Comparison of ENCODE assay signal across 32 cellular contexts in genomic region chr7:29818308-29818707, GRCh38. TPM values are rescaled to one million over a fixed set of nuclear protein-coding genes. Genes with fewer than 3 reads are reported as not detected.
"Had no signal": no experiment of that assay in that cellular context is flagged by ENCODE, and none has a peak within 500 bp of the region (broad histone marks: within the 10 kb centered on the region; RNA-seq: fewer than 3 reads in every experiment).

No MANE protein-coding gene starts in this region.

- ATAC-seq: activated CD4-positive, CD25-positive, alpha-beta regulatory T cell treated with anti-CD3 and anti-CD28 coated beads, Interleukin-2, amount 50 U/mL, for 24 hours; activated CD8-positive, alpha-beta memory T cell treated with anti-CD3 and anti-CD28 coated beads, Interleukin-2, amount 10 ng/mL, durations not matched to agents 7 days and 5 days; activated CD8-positive, alpha-beta T cell treated with anti-CD3 and anti-CD28 coated beads, Interleukin-2, amount 10 ng/mL, durations not matched to agents 7 days and 5 days; activated naive CD4-positive, alpha-beta T cell treated with anti-CD3 and anti-CD28 coated beads, Interleukin-2, amount 50 U/mL, for 72 hours; activated T-cell treated with anti-CD3 and anti-CD28 coated beads, Interleukin-2, amount 50 U/mL, for 72 hours; esophagus mucosa; foreskin keratinocyte; gastrocnemius medialis had no signal

- H3K27ac Mint-ChIP-seq: activated B cell treated with CpG ODN at 0.5 μM for 24 hours; activated CD4-positive, alpha-beta memory T cell treated with anti-CD3 and anti-CD28 coated beads for 36 hours; activated CD4-positive, alpha-beta T cell treated with anti-CD3 and anti-CD28 coated beads, Interleukin-2, amount 10 ng/mL, durations not matched to agents 24 days and 14 days; activated CD8-positive, alpha-beta memory T cell treated with anti-CD3 and anti-CD28 coated beads, Interleukin-2, amount 10 ng/mL, durations not matched to agents 7 days and 5 days; activated CD8-positive, alpha-beta T cell treated with anti-CD3 and anti-CD28 coated beads, Interleukin-2, amount 10 ng/mL, durations not matched to agents 7 days and 5 days; activated naive CD4-positive, alpha-beta T cell treated with anti-CD3 and anti-CD28 coated beads, Interleukin-2, amount 10 ng/mL, durations not matched to agents 7 days and 5 days; activated naive CD4-positive, alpha-beta T cell treated with anti-CD3 and anti-CD28 coated beads, Interleukin-2, amount 50 U/mL, for 72 hours; activated naive CD8-positive, alpha-beta T cell treated with anti-CD3 and anti-CD28 coated beads, Interleukin-2, amount 10 ng/mL, durations not matched to agents 7 days and 5 days; activated T-cell treated with anti-CD3 and anti-CD28 coated beads, Interleukin-2, amount 50 U/mL, for 72 hours; brain; dendritic cell treated with granulocyte-macrophage colony-stimulating factor and Interleukin-4, amounts not matched to agents 40 ng/mL and 50 ng/mL, for 4 days; endodermal cell had no signal

- H3K9me3 ChIP-seq: ascending aorta, breast epithelium, gastrocnemius medialis had no signal

- DNase-seq: activated B cell treated with CpG ODN at 0.5 μM for 24 hours; activated CD4-positive, alpha-beta memory T cell treated with anti-CD3 and anti-CD28 coated beads for 36 hours; activated CD4-positive, alpha-beta T cell treated with anti-CD3 and anti-CD28 coated beads, Interleukin-2, amount 10 ng/mL, durations not matched to agents 24 days and 14 days; activated CD8-positive, alpha-beta memory T cell treated with anti-CD3 and anti-CD28 coated beads, Interleukin-2, amount 10 ng/mL, durations not matched to agents 7 days and 5 days; activated CD8-positive, alpha-beta memory T cell treated with anti-CD3 and anti-CD28 coated beads, Interleukin-2, amount 50 U/mL, for 4 hours; activated CD8-positive, alpha-beta T cell treated with anti-CD3 and anti-CD28 coated beads, Interleukin-2, amount 10 ng/mL, durations not matched to agents 7 days and 5 days; activated gamma-delta T cell; activated naive CD4-positive, alpha-beta T cell; activated naive CD4-positive, alpha-beta T cell treated with anti-CD3 and anti-CD28 coated beads, Interleukin-2, amount 10 ng/mL, durations not matched to agents 7 days and 5 days; activated naive CD8-positive, alpha-beta T cell treated with anti-CD3 and anti-CD28 coated beads, Interleukin-2, amount 10 ng/mL, durations not matched to agents 7 days and 5 days; activated T-cell treated with anti-CD3 and anti-CD28 coated beads, Interleukin-2, amount 50 U/mL, for 1 hour; activated T-cell treated with anti-CD3 and anti-CD28 coated beads, Interleukin-2, amount 50 U/mL, for 72 hours; central memory CD4-positive, alpha-beta T cell; cerebellar nuclear complex; dorsolateral prefrontal cortex; effector memory CD4-positive, alpha-beta T cell; endodermal cell; foreskin keratinocyte; gastrocnemius medialis; T-helper 2 cell had no signal

- H3K36me3 Mint-ChIP-seq: activated CD4-positive, alpha-beta memory T cell treated with anti-CD3 and anti-CD28 coated beads for 36 hours; activated CD8-positive, alpha-beta memory T cell treated with anti-CD3 and anti-CD28 coated beads, Interleukin-2, amount 10 ng/mL, durations not matched to agents 7 days and 5 days; activated naive CD4-positive, alpha-beta T cell treated with anti-CD3 and anti-CD28 coated beads, Interleukin-2, amount 10 ng/mL, durations not matched to agents 7 days and 5 days; activated naive CD4-positive, alpha-beta T cell treated with anti-CD3 and anti-CD28 coated beads, Interleukin-2, amount 50 U/mL, for 72 hours; activated naive CD8-positive, alpha-beta T cell treated with anti-CD3 and anti-CD28 coated beads, Interleukin-2, amount 10 ng/mL, durations not matched to agents 7 days and 5 days; brain had no signal

- H3K4me3 Mint-ChIP-seq: activated B cell treated with CpG ODN at 0.5 μM for 24 hours; activated CD4-positive, alpha-beta memory T cell treated with anti-CD3 and anti-CD28 coated beads for 36 hours; activated CD4-positive, alpha-beta T cell treated with anti-CD3 and anti-CD28 coated beads, Interleukin-2, amount 10 ng/mL, durations not matched to agents 24 days and 14 days; activated CD8-positive, alpha-beta memory T cell treated with anti-CD3 and anti-CD28 coated beads, Interleukin-2, amount 10 ng/mL, durations not matched to agents 7 days and 5 days; activated CD8-positive, alpha-beta T cell treated with anti-CD3 and anti-CD28 coated beads, Interleukin-2, amount 10 ng/mL, durations not matched to agents 7 days and 5 days; activated naive CD4-positive, alpha-beta T cell treated with anti-CD3 and anti-CD28 coated beads, Interleukin-2, amount 10 ng/mL, durations not matched to agents 7 days and 5 days; activated naive CD8-positive, alpha-beta T cell treated with anti-CD3 and anti-CD28 coated beads, Interleukin-2, amount 10 ng/mL, durations not matched to agents 7 days and 5 days; activated T-cell treated with anti-CD3 and anti-CD28 coated beads, Interleukin-2, amount 50 U/mL, for 72 hours; brain; dendritic cell treated with granulocyte-macrophage colony-stimulating factor and Interleukin-4, amounts not matched to agents 40 ng/mL and 50 ng/mL, for 4 days; endodermal cell had no signal

- H3K4me3 ChIP-seq: ascending aorta, breast epithelium, cardiac muscle cell, coronary artery, dorsolateral prefrontal cortex, gastrocnemius medialis had no signal

- H3K27ac ChIP-seq: ascending aorta, breast epithelium, cardiac muscle cell, coronary artery, dorsolateral prefrontal cortex, foreskin keratinocyte, gastrocnemius medialis, VCaP had no signal

- H3K9me3 Mint-ChIP-seq: activated B cell treated with CpG ODN at 0.5 μM for 24 hours; activated CD4-positive, alpha-beta memory T cell treated with anti-CD3 and anti-CD28 coated beads for 36 hours; activated CD4-positive, alpha-beta T cell treated with anti-CD3 and anti-CD28 coated beads, Interleukin-2, amount 10 ng/mL, durations not matched to agents 24 days and 14 days; activated naive CD4-positive, alpha-beta T cell treated with anti-CD3 and anti-CD28 coated beads, Interleukin-2, amount 10 ng/mL, durations not matched to agents 7 days and 5 days; activated naive CD4-positive, alpha-beta T cell treated with anti-CD3 and anti-CD28 coated beads, Interleukin-2, amount 50 U/mL, for 72 hours; activated naive CD8-positive, alpha-beta T cell treated with anti-CD3 and anti-CD28 coated beads, Interleukin-2, amount 10 ng/mL, durations not matched to agents 7 days and 5 days; activated T-cell treated with anti-CD3 and anti-CD28 coated beads, Interleukin-2, amount 50 U/mL, for 72 hours; dendritic cell treated with granulocyte-macrophage colony-stimulating factor and Interleukin-4, amounts not matched to agents 40 ng/mL and 50 ng/mL, for 4 days; endodermal cell had no signal

- H3K4me1 Mint-ChIP-seq: activated B cell treated with CpG ODN at 0.5 μM for 24 hours; activated CD4-positive, alpha-beta T cell treated with anti-CD3 and anti-CD28 coated beads, Interleukin-2, amount 10 ng/mL, durations not matched to agents 24 days and 14 days; activated CD8-positive, alpha-beta memory T cell treated with anti-CD3 and anti-CD28 coated beads, Interleukin-2, amount 10 ng/mL, durations not matched to agents 7 days and 5 days; activated naive CD4-positive, alpha-beta T cell treated with anti-CD3 and anti-CD28 coated beads, Interleukin-2, amount 10 ng/mL, durations not matched to agents 7 days and 5 days; activated naive CD8-positive, alpha-beta T cell treated with anti-CD3 and anti-CD28 coated beads, Interleukin-2, amount 10 ng/mL, durations not matched to agents 7 days and 5 days had no signal

- H3K4me1 ChIP-seq: ascending aorta, breast epithelium, foreskin keratinocyte had no signal

- H3K36me3 ChIP-seq: ascending aorta, breast epithelium, cardiac muscle cell, gastrocnemius medialis had no signal

- H3K27me3 Mint-ChIP-seq: brain had no signal

RNA-seq across cellular contexts. Expression of gene WIPF3, which starts 12.0 kb away (rescaled TPM):
- total RNA-seq: activated B cell treated with CpG ODN at 0.5 μM for 24 hours; activated CD4-positive, alpha-beta memory T cell treated with anti-CD3 and anti-CD28 coated beads for 36 hours; activated CD4-positive, alpha-beta T cell treated with anti-CD3 and anti-CD28 coated beads, Interleukin-2, amount 10 ng/mL, durations not matched to agents 24 days and 14 days; activated CD8-positive, alpha-beta memory T cell treated with anti-CD3 and anti-CD28 coated beads for 36 hours; activated CD8-positive, alpha-beta memory T cell treated with anti-CD3 and anti-CD28 coated beads, Interleukin-2, amount 10 ng/mL, durations not matched to agents 7 days and 5 days; activated CD8-positive, alpha-beta T cell treated with anti-CD3 and anti-CD28 coated beads, Interleukin-2, amount 10 ng/mL, durations not matched to agents 7 days and 5 days; activated naive CD4-positive, alpha-beta T cell treated with anti-CD3 and anti-CD28 coated beads, Interleukin-2, amount 50 U/mL, for 72 hours; activated naive CD8-positive, alpha-beta T cell treated with anti-CD3 and anti-CD28 coated beads, Interleukin-2, amount 10 ng/mL, durations not matched to agents 7 days and 5 days; activated T-cell treated with anti-CD3 and anti-CD28 coated beads, Interleukin-2, amount 50 U/mL, for 72 hours; T-helper 1 cell treated with Interleukin-12 subunit alpha and Interleukin-12 subunit beta and Interleukin-4 antibody, amounts not matched to agents 30 ng/mL and 1 ng/mL, for 36 hours had no signal
